In genomic region chr3:40766396-40766795, GRCh38 we compare ENCODE assay signal across 16 cellular contexts.
A peak's percentile ranks its signal among the peaks of the same experiment; 100 is the strongest.
DNase-seq lines count a peak whose midpoint lies in the region; ATAC-seq and TF ChIP-seq lines count a peak whose summit lies in the region.
"Had no signal": no experiment of that assay in that cellular context is flagged by ENCODE, and none has a peak within 500 bp of the region (broad histone marks: within the 10 kb centered on the region; RNA-seq: fewer than 3 reads in every experiment).

No MANE protein-coding gene starts in this region.

- H3K79me1 ChIP-seq in mesenchymal stem cell (replicated peaks; ENCODE audit: low read length, poor library complexity, severe bottlenecking), result no peaks in the 10 kb centered on the region

- DNase-seq in mesenchymal stem cell, result no peak
- DNase-seq in colonic mucosa, result no peak
- DNase-seq in mucosa of descending colon, result no peak
- DNase-seq in adrenal gland, result no peak
- no peak for DNase-seq in NOMO-1 (lab: John Stamatoyannopoulos, UW; ENCODE audit: unreplicated experiment in 2 of 2)
- DNase-seq: activated CD8-positive, alpha-beta memory T cell treated with anti-CD3 and anti-CD28 coated beads for 24 hours; anterior cingulate cortex; left ventricle myocardium inferior; MV-4-11; NCI-H82; posterior cingulate gyrus; WERI-Rb-1 had no signal

- H2AK5ac ChIP-seq in mesenchymal stem cell (ENCODE audit: low read length, severe bottlenecking), result no peak overlapping the region

- H4K8ac ChIP-seq in mesenchymal stem cell (ENCODE audit: low read length), result no peak overlapping the region

- TF ChIP-seq POLR2A in adrenal gland (IDR thresholded peaks at IDR 0.05), result no peak

- H3K27ac ChIP-seq in mesenchymal stem cell (ENCODE audit: low read length, poor library complexity, severe bottlenecking) (no peak overlapping the region), colonic mucosa (no peak overlapping the region), adrenal gland (no peak overlapping the region)
- H3K27ac ChIP-seq: left ventricle myocardium inferior, WERI-Rb-1 had no signal

- ATAC-seq in GM19023 (IDR thresholded peaks at IDR 0.05; ENCODE audit: unreplicated experiment) (peak; percentile 14), GM21786 (IDR thresholded peaks at IDR 0.05; ENCODE audit: unreplicated experiment) (peak; percentile 42), HG03139 (IDR thresholded peaks at IDR 0.05; ENCODE audit: unreplicated experiment) (peak; percentile 31), mucosa of descending colon (no peak)
- ATAC-seq: HCT116 had no signal

- intact Hi-C loops in colonic mucosa (cut with DNase I) (no loop called here), mucosa of descending colon (cut with DNase I, micrococcal nuclease) (no loop called here), adrenal gland (cut with DNase I) (no loop called here)

- H3K4ac ChIP-seq in mesenchymal stem cell (ENCODE audit: low read depth in 1 of 2, low read length in 2 of 2), result no peak overlapping the region

- H3K14ac ChIP-seq in mesenchymal stem cell (ENCODE audit: low read length in 2 of 2), result no peak overlapping the region

- no peak overlapping the region for H2BK12ac ChIP-seq in mesenchymal stem cell (ENCODE audit: low read length in 2 of 2)

- no peak overlapping the region for H3K23ac ChIP-seq in mesenchymal stem cell (ENCODE audit: low read length in 2 of 2)

- no peaks in the 10 kb centered on the region for H3K36me3 ChIP-seq in mesenchymal stem cell (ENCODE audit: control insufficient read depth in 1 of 2, insufficient read depth in 2 of 2, low read depth in 1 of 2, low read length in 2 of 2)
- no peaks in the 10 kb centered on the region for H3K36me3 ChIP-seq in colonic mucosa
- no peaks in the 10 kb centered on the region for H3K36me3 ChIP-seq in mucosa of descending colon (ENCODE audit: low read depth)
- no peaks in the 10 kb centered on the region for H3K36me3 ChIP-seq in adrenal gland (replicated peaks in 1 of 2)
- H3K36me3 ChIP-seq: left ventricle myocardium inferior, WERI-Rb-1 had no signal

- no peak overlapping the region for H2BK120ac ChIP-seq in mesenchymal stem cell (ENCODE audit: low read depth, low read length)

- WGBS in mesenchymal stem cell, result 91% methylated on average over 2 of the region's 2 CpGs
- 74 to 93% (median 90%) methylated on average over 2 of the region's 2 CpGs for WGBS in adrenal gland, 4 donors

- H2BK5ac ChIP-seq in mesenchymal stem cell (ENCODE audit: low read depth, low read length, poor library complexity, severe bottlenecking), result no peak overlapping the region

- H3K4me1 ChIP-seq in mesenchymal stem cell (ENCODE audit: control insufficient read depth, insufficient read depth, low read depth, low read length) (no peaks in the 10 kb centered on the region), colonic mucosa (peaks cover 4% of the 10 kb centered on the region), mucosa of descending colon (ENCODE audit: low read depth) (peaks cover 6% of the 10 kb centered on the region), adrenal gland (replicated peaks in 1 of 2) (no peaks in the 10 kb centered on the region)

- H2BK15ac ChIP-seq in mesenchymal stem cell (ENCODE audit: low read depth, poor library complexity, severe bottlenecking), result no peak overlapping the region

- no peak for TF ChIP-seq CTCF in colonic mucosa (IDR thresholded peaks at IDR 0.05)
- TF ChIP-seq CTCF in mucosa of descending colon (IDR thresholded peaks at IDR 0.05), result no peak
- TF ChIP-seq CTCF in adrenal gland (IDR thresholded peaks at IDR 0.05), result no peak

- H3K9ac ChIP-seq in mesenchymal stem cell (ENCODE audit: low read length) (peak overlapping the region; percentile 68), colonic mucosa (ENCODE audit: low read depth in 2 of 2, low read length in 2 of 2) (no peak overlapping the region)

- H3K4me3 ChIP-seq in mesenchymal stem cell (ENCODE audit: insufficient read depth in 1 of 2, low read depth in 1 of 2, low read length in 2 of 2) (peak overlapping the region in 1 of 2 experiments; percentile 73), colonic mucosa (no peak overlapping the region), mucosa of descending colon (no peak overlapping the region), adrenal gland (no peak overlapping the region)
- H3K4me3 ChIP-seq: left ventricle myocardium inferior had no signal

- H3K9me3 ChIP-seq in mesenchymal stem cell (ENCODE audit: control insufficient read depth, low read length), result peaks cover 6% of the 10 kb centered on the region
- no peaks in the 10 kb centered on the region for H3K9me3 ChIP-seq in colonic mucosa
- no peaks in the 10 kb centered on the region for H3K9me3 ChIP-seq in mucosa of descending colon
- no peaks in the 10 kb centered on the region for H3K9me3 ChIP-seq in adrenal gland (replicated peaks in 1 of 3)

- H3K18ac ChIP-seq in mesenchymal stem cell (ENCODE audit: low read depth in 1 of 2, low read length in 2 of 2), result no peak overlapping the region

- no peak overlapping the region for H4K91ac ChIP-seq in mesenchymal stem cell (ENCODE audit: low read length)

- H3K27me3 ChIP-seq in mesenchymal stem cell (ENCODE audit: control insufficient read depth in 1 of 2, insufficient read depth in 1 of 2, low read length in 2 of 2) (peaks cover 0 to 14% of the 10 kb centered on the region in 2 experiments), colonic mucosa (no peaks in the 10 kb centered on the region), adrenal gland (no peaks in the 10 kb centered on the region)

- H3K4me2 ChIP-seq in mesenchymal stem cell (ENCODE audit: low read length, poor library complexity, severe bottlenecking), result no peak overlapping the region

- H2AFZ ChIP-seq in mesenchymal stem cell (ENCODE audit: low read depth, low read length), result no peak overlapping the region
